8 cellular contexts compared by ENCODE assay signal in the genomic region with DNA sequence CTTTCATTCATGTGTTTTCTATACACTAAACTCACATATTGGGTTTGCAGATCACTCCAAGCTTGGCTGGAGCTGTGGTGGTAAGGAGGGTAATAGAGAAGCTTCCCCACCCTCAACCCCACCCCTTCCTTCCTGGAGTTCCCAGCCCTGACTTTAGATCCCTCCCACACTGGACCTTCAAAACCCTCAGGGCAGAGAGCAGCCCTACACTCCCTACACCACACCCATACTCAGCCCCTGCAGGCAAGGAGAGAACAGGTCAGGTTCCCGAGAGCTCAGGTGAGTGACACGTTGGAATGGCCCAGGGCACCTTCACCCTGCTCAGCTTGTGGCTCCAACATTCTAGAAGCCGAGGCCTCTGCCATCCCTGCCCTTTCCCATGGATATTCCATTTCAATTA. TPM values are rescaled to one million over a fixed set of nuclear protein-coding genes. Genes with fewer than 3 reads are reported as not detected.
DNase-seq lines count a peak whose midpoint lies in the region; ATAC-seq and TF ChIP-seq lines count a peak whose summit lies in the region.
"Not testable (repeated sequence)": the region's sequence is repeated elsewhere in the genome, so short reads cannot be mapped to it uniquely, and the experiment has no call there.

A gene (plus strand): TSS at position 207 of the 400 bp plus-strand sequence. CDS start 1,474 bp downstream, outside the sequence.

- not testable (repeated sequence) for H3K79me2 ChIP-seq in HCT116 (ENCODE audit: insufficient read depth, low read length)

- RAD21 ChIA-PET in HCT116 (lab: Charles Lee; ENCODE audit: low non-redundant PET in 1 of 2, low total read pairs in 2 of 2, uncharacterized antibody in 2 of 2, unreplicated experiment in 2 of 2): not testable (repeated sequence)

- TF ChIP-seq CTCF in HCT116 (IDR thresholded peaks at IDR 0.05 in 2 of 3, conservative IDR thresholded peaks at IDR 0.05 in 1 of 3; ENCODE audit: borderline replicate concordance in 1 of 3, insufficient read depth in 1 of 3, low read depth in 2 of 3, low read length in 2 of 3); mesothelial cell of epicardium (IDR thresholded peaks at IDR 0.05; ENCODE audit: unreplicated experiment); sigmoid colon (IDR thresholded peaks at IDR 0.05): not testable (repeated sequence)

- ATAC-seq in HCT116 (peak; percentile 60), left cardiac atrium (peak in 1 of 2 donors; percentile 46), aorta (ENCODE audit: low FRiP score) (peak; percentile 0)
- ATAC-seq in activated T-helper 17 cell treated with anti-CD3 and anti-CD28 coated beads, Interleukin-2, amount 50 U/mL, for 72 hours (replicated peaks): not testable (repeated sequence)

- H3K4me2 ChIP-seq in HCT116 (ENCODE audit: low read length): not testable (repeated sequence)

- not testable (repeated sequence) for H3K9me2 ChIP-seq in HCT116 (ENCODE audit: insufficient read depth)

- BruUV-seq in HCT116 (replicated peaks; lab: Mats Ljungman, UMichigan): not testable (repeated sequence)

- not testable (repeated sequence) for H3K9ac ChIP-seq in HCT116 (ENCODE audit: low read length)

- not testable (repeated sequence) for H3K4me3 Mint-ChIP-seq in activated T-helper 17 cell treated with anti-CD3 and anti-CD28 coated beads, Interleukin-2, amount 50 U/mL, for 72 hours; mesothelial cell of epicardium

- not testable (repeated sequence) for H4K20me1 ChIP-seq in HCT116 (ENCODE audit: insufficient read depth)

- TF ChIP-seq RAD21 in HCT116 (IDR thresholded peaks at IDR 0.05; ENCODE audit: low read depth): not testable (repeated sequence)

- H3K4me1 ChIP-seq in HCT116 (ENCODE audit: control insufficient read depth in 1 of 2, insufficient read depth in 2 of 2, low read length in 2 of 2); sigmoid colon; aorta (ENCODE audit: control insufficient read depth in 1 of 2, insufficient read depth in 2 of 2, low read length in 2 of 2): not testable (repeated sequence)

- H3K27ac ChIP-seq in HCT116 (ENCODE audit: low read depth, low read length); sigmoid colon; aorta (ENCODE audit: low read depth in 1 of 2, low read length in 2 of 2): not testable (repeated sequence)

- H3K27ac Mint-ChIP-seq in activated T-helper 17 cell treated with anti-CD3 and anti-CD28 coated beads, Interleukin-2, amount 50 U/mL, for 72 hours; mesothelial cell of epicardium: not testable (repeated sequence)

- not testable (repeated sequence) for H2AFZ ChIP-seq in HCT116 (ENCODE audit: low read depth, low read length, poor library complexity, severe bottlenecking)

- TF ChIP-seq EP300 in sigmoid colon (IDR thresholded peaks at IDR 0.05): not testable (repeated sequence)

- H3K36me3 ChIP-seq in HCT116 (ENCODE audit: control insufficient read depth in 1 of 2, insufficient read depth in 2 of 2, low read length in 2 of 2); sigmoid colon; aorta (ENCODE audit: control insufficient read depth in 1 of 2, insufficient read depth in 2 of 2, low read length in 1 of 2): not testable (repeated sequence)

- CTCF ChIA-PET in HCT116 (lab: Charles Lee): not testable (repeated sequence)

- H3K4me1 Mint-ChIP-seq in activated T-helper 17 cell treated with anti-CD3 and anti-CD28 coated beads, Interleukin-2, amount 50 U/mL, for 72 hours; mesothelial cell of epicardium: not testable (repeated sequence)

- in situ Hi-C loops in endometrial microvascular endothelial cells (cut with HindIII; ENCODE audit: inconsistent ontology term, low pct_unique_long_range_greater_than_20kb, low sequenced_read_pairs): not testable (repeated sequence)

- DNase-seq in HCT116 (ENCODE audit: low read depth, low spot score); left cardiac atrium; mesothelial cell of epicardium (ENCODE audit: low spot score in 2 of 2, unreplicated experiment in 2 of 2); sigmoid colon; aorta: not testable (repeated sequence)

- no CpG with 5 or more reads among the region's 3 CpGs for WGBS in sigmoid colon, 2 donors
- WGBS in aorta, 2 donors: no CpG with 5 or more reads among the region's 3 CpGs

- H3K27me3 Mint-ChIP-seq in activated T-helper 17 cell treated with anti-CD3 and anti-CD28 coated beads, Interleukin-2, amount 50 U/mL, for 72 hours; mesothelial cell of epicardium (ENCODE audit: low read depth): not testable (repeated sequence)

- POLR2A ChIA-PET in HCT116 (lab: Charles Lee): not testable (repeated sequence)

- not testable (repeated sequence) for H3K9me3 Mint-ChIP-seq in activated T-helper 17 cell treated with anti-CD3 and anti-CD28 coated beads, Interleukin-2, amount 50 U/mL, for 72 hours; mesothelial cell of epicardium

- H3K27me3 ChIP-seq in HCT116 (ENCODE audit: insufficient read depth, low read length); sigmoid colon; aorta (ENCODE audit: control insufficient read depth in 1 of 2, insufficient read depth in 2 of 2, low read length in 1 of 2): not testable (repeated sequence)

- not testable (repeated sequence) for H3K4me3 ChIP-seq in HCT116 (replicated peaks in 1 of 2; ENCODE audit: low read depth in 1 of 2, low read length in 2 of 2); sigmoid colon; aorta (ENCODE audit: low read length in 2 of 2)

- not testable (repeated sequence) for H3K36me3 Mint-ChIP-seq in activated T-helper 17 cell treated with anti-CD3 and anti-CD28 coated beads, Interleukin-2, amount 50 U/mL, for 72 hours (ENCODE audit: low read depth); mesothelial cell of epicardium

- TF ChIP-seq POLR2A in HCT116 (IDR thresholded peaks at IDR 0.05; ENCODE audit: borderline replicate concordance, extremely low read depth, insufficient read depth, insufficient read length); sigmoid colon (IDR thresholded peaks at IDR 0.05): not testable (repeated sequence)

- intact Hi-C loops in HCT116 (cut with micrococcal nuclease); T-helper 2 cell treated with Interferon-gamma antibody and Interleukin-4, amounts not matched to agents 100 ng/mL and 5 ng/mL, for 36 hours (cut with micrococcal nuclease); left cardiac atrium (cut with DNase I); sigmoid colon (cut with DNase I); aorta (cut with DNase I): not testable (repeated sequence)

- H3K9me3 ChIP-seq in HCT116 (ENCODE audit: control insufficient read depth in 1 of 2, insufficient read depth in 1 of 2, low read depth in 1 of 2, low read length in 2 of 2); sigmoid colon; aorta (ENCODE audit: control insufficient read depth, low read length): not testable (repeated sequence)

RNA-seq across cellular contexts. Expression of the gene that starts here (rescaled TPM):
- total RNA-seq in HCT116 (2021; ENCODE audit: unreplicated experiment) (23.5 TPM), endometrial microvascular endothelial cells (ENCODE audit: inconsistent ontology term) (25.2 TPM), left cardiac atrium (10 to 100 TPM; 12.0 to 22.6 TPM), mesothelial cell of epicardium (27.4 to 31.2 TPM (median 27.6 TPM) in 3 replicates), sigmoid colon (10 to 100 TPM in 3 of 4 donors, 1 to 10 TPM in 1; 8.0 to 26.9 (median 20.3) TPM), aorta (10 to 100 TPM in 1 of 2 donors, 1 to 10 TPM in 1; 6.6 to 29.7 TPM)
- polyA plus RNA-seq in HCT116 (2012): 16.6 and 17.6 TPM in 2 replicates
- total RNA-seq in T-helper 2 cell treated with Interferon-gamma antibody and Interleukin-4, amounts not matched to agents 100 ng/mL and 5 ng/mL, for 36 hours: 29.5 and 37.5 TPM in 2 replicates
- 10 to 100 TPM; 30.9 to 39.5 TPM for total RNA-seq in activated T-helper 17 cell treated with anti-CD3 and anti-CD28 coated beads, Interleukin-2, amount 50 U/mL, for 72 hours
- polyA plus RNA-seq in sigmoid colon (10 to 100 TPM; 17.4 to 21.0 (median 20.1) TPM), aorta (10 to 100 TPM; 19.7 to 91.1 TPM)
